1 cellular context compared by ENCODE assay signal in the genomic region with DNA sequence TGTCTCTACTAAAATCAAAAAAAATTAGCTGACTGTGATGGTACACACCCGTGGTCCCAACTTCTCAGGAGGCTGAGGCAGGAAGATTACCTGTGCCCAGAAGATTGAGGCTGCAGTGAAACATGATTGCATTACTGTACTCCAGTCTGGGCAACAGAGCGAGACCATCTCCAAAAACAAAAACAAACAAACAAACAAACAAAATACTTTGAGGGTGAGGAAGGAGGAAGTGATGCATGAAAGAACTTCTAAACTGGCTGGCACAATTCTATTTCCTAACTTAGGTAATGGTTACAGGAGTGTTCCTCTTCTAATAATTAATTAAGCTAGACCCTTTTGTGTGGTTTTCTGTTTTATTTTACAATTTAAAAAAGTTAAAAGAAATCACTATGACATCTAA.
TF ChIP-seq lines count a peak whose summit lies in the region.

No MANE protein-coding gene starts in this region.

TF ChIP-seq in GM12878, 131 proteins besides CTCF, POLR2A, EP300 and RAD21:
- no peak for TF ChIP-seq GATAD2B (conservative IDR thresholded peaks at IDR 0.05; ENCODE audit: low read depth)
- no peak for TF ChIP-seq POLR2AphosphoS5 (IDR thresholded peaks at IDR 0.05; ENCODE audit: low read length)
- TF ChIP-seq, protein P1, sequence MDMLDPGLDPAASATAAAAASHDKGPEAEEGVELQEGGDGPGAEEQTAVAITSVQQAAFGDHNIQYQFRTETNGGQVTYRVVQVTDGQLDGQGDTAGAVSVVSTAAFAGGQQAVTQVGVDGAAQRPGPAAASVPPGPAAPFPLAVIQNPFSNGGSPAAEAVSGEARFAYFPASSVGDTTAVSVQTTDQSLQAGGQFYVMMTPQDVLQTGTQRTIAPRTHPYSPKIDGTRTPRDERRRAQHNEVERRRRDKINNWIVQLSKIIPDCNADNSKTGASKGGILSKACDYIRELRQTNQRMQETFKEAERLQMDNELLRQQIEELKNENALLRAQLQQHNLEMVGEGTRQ (IDR thresholded peaks at IDR 0.05; ENCODE audit: borderline replicate concordance, low read depth, low read length), result no peak
- TF ChIP-seq, protein P2, sequence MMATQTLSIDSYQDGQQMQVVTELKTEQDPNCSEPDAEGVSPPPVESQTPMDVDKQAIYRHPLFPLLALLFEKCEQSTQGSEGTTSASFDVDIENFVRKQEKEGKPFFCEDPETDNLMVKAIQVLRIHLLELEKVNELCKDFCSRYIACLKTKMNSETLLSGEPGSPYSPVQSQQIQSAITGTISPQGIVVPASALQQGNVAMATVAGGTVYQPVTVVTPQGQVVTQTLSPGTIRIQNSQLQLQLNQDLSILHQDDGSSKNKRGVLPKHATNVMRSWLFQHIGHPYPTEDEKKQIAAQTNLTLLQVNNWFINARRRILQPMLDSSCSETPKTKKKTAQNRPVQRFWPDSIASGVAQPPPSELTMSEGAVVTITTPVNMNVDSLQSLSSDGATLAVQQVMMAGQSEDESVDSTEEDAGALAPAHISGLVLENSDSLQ (IDR thresholded peaks at IDR 0.05), result no peak
- TF ChIP-seq ZNF384 (IDR thresholded peaks at IDR 0.05; ENCODE audit: borderline replicate concordance, low read depth, low read length), result no peak
- TF ChIP-seq SRF (IDR thresholded peaks at IDR 0.05; ENCODE audit: low read depth in 2 of 2, low read length in 2 of 2), result no peak
- no peak for TF ChIP-seq RELA (IDR thresholded peaks at IDR 0.05; ENCODE audit: borderline replicate concordance, partially characterized antibody)
- no peak for TF ChIP-seq RFX5 (IDR thresholded peaks at IDR 0.05; ENCODE audit: low read depth, low read length)
- no peak for TF ChIP-seq ZBED1 (IDR thresholded peaks at IDR 0.05; ENCODE audit: borderline replicate concordance)
- no peak for TF ChIP-seq FOS (IDR thresholded peaks at IDR 0.05; ENCODE audit: borderline replicate concordance, extremely low read depth, insufficient read length)
- TF ChIP-seq, protein P3, sequence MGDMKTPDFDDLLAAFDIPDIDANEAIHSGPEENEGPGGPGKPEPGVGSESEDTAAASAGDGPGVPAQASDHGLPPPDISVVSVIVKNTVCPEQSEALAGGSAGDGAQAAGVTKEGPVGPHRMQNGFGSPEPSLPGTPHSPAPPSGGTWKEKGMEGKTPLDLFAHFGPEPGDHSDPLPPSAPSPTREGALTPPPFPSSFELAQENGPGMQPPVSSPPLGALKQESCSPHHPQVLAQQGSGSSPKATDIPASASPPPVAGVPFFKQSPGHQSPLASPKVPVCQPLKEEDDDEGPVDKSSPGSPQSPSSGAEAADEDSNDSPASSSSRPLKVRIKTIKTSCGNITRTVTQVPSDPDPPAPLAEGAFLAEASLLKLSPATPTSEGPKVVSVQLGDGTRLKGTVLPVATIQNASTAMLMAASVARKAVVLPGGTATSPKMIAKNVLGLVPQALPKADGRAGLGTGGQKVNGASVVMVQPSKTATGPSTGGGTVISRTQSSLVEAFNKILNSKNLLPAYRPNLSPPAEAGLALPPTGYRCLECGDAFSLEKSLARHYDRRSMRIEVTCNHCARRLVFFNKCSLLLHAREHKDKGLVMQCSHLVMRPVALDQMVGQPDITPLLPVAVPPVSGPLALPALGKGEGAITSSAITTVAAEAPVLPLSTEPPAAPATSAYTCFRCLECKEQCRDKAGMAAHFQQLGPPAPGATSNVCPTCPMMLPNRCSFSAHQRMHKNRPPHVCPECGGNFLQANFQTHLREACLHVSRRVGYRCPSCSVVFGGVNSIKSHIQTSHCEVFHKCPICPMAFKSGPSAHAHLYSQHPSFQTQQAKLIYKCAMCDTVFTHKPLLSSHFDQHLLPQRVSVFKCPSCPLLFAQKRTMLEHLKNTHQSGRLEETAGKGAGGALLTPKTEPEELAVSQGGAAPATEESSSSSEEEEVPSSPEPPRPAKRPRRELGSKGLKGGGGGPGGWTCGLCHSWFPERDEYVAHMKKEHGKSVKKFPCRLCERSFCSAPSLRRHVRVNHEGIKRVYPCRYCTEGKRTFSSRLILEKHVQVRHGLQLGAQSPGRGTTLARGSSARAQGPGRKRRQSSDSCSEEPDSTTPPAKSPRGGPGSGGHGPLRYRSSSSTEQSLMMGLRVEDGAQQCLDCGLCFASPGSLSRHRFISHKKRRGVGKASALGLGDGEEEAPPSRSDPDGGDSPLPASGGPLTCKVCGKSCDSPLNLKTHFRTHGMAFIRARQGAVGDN (IDR thresholded peaks at IDR 0.05), result no peak
- no peak for TF ChIP-seq TARDBP (IDR thresholded peaks at IDR 0.05; ENCODE audit: borderline replicate concordance)
- no peak for TF ChIP-seq SIN3A (IDR thresholded peaks at IDR 0.05; ENCODE audit: low read depth, low read length)
- TF ChIP-seq SUPT20H (IDR thresholded peaks at IDR 0.05; ENCODE audit: borderline replicate concordance, control insufficient read depth, low read depth, low read length), result no peak
- TF ChIP-seq IKZF2 (IDR thresholded peaks at IDR 0.05), result no peak
TF ChIP-seq in GM12878: peak in this region for 0.
